Comparison of ENCODE assay signal across 1 cellular context in the genomic region with DNA sequence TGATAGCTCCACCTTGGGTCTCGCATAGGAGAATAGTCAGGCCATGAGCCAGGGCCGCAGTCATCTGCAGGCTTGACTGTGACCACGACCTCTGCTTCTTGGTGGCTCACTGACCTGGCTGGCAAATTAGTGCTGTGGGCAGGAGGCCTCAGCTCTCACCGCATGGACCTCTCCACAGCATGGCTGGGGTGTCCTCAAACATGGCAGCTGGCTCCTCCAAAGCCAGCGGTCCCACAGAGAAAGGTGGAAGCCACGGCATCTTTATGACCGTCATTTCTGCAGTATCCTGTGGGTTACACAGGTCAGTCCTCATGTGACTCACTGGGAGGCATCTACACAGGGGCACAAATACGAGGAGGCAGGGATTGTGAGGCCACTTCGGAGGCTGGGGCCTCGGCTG.
TF ChIP-seq lines count a peak whose summit lies in the region.

No MANE protein-coding gene starts in this region.

TF ChIP-seq in WTC11, 78 proteins besides CTCF, POLR2A, EP300 and RAD21 (continued from another document):
- TF ChIP-seq, protein P1, sequence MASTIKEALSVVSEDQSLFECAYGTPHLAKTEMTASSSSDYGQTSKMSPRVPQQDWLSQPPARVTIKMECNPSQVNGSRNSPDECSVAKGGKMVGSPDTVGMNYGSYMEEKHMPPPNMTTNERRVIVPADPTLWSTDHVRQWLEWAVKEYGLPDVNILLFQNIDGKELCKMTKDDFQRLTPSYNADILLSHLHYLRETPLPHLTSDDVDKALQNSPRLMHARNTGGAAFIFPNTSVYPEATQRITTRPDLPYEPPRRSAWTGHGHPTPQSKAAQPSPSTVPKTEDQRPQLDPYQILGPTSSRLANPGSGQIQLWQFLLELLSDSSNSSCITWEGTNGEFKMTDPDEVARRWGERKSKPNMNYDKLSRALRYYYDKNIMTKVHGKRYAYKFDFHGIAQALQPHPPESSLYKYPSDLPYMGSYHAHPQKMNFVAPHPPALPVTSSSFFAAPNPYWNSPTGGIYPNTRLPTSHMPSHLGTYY (CRISPR knock-in tag; IDR thresholded peaks at IDR 0.05), result no peak
- TF ChIP-seq, protein P2, sequence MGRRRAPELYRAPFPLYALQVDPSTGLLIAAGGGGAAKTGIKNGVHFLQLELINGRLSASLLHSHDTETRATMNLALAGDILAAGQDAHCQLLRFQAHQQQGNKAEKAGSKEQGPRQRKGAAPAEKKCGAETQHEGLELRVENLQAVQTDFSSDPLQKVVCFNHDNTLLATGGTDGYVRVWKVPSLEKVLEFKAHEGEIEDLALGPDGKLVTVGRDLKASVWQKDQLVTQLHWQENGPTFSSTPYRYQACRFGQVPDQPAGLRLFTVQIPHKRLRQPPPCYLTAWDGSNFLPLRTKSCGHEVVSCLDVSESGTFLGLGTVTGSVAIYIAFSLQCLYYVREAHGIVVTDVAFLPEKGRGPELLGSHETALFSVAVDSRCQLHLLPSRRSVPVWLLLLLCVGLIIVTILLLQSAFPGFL (CRISPR knock-in tag; IDR thresholded peaks at IDR 0.05; ENCODE audit: borderline replicate concordance), result no peak
- no peak for TF ChIP-seq ZNF138 (CRISPR knock-in tag; conservative IDR thresholded peaks at IDR 0.05)
